8 cellular contexts compared by ENCODE assay signal in genomic region chr6:109483744-109484075, GRCh38. TPM values are rescaled to one million over a fixed set of nuclear protein-coding genes. Genes with fewer than 3 reads are reported as not detected.
A peak's percentile ranks its signal among the peaks of the same experiment; 100 is the strongest.
DNase-seq lines count a peak whose midpoint lies in the region; ATAC-seq, FAIRE-seq and TF ChIP-seq lines count a peak whose summit lies in the region.

No MANE protein-coding gene starts in this region.

- H3K36me3 ChIP-seq in CD4-positive, alpha-beta memory T cell (ENCODE audit: insufficient read depth, low read length), result peaks cover 5% of the 10 kb centered on the region
- H3K36me3 ChIP-seq in muscle layer of colon (ENCODE audit: insufficient read depth, low read length), result peaks cover 16% of the 10 kb centered on the region

- POLR2A ChIA-PET in CD4-positive, alpha-beta memory T cell (lab: Charles Lee; ENCODE audit: partially characterized antibody), result interaction anchor here (1.6 to 9.3 kb wide), 4 partner anchors 27 to 207 kb away, joined by 7 to 132 read pairs (median 77); partner anchors contain the start of genes AK9, CD164, FIG4 and MICAL1

- H3K27me3 Mint-ChIP-seq in CD4-positive, alpha-beta memory T cell, result no peaks in the 10 kb centered on the region

- H3K9ac ChIP-seq in muscle layer of colon (ENCODE audit: low read length), result no peak overlapping the region

- in situ Hi-C loops in astrocyte of the spinal cord (cut with HindIII; ENCODE audit: low sequenced_read_pairs), result no loop called here

- peaks cover 0 to 1% (median 0%) of the 10 kb centered on the region in 8 donors for H3K9me3 Mint-ChIP-seq in CD4-positive, alpha-beta memory T cell

- H3K36me3 Mint-ChIP-seq in CD4-positive, alpha-beta memory T cell, result peaks cover 25 to 31% of the 10 kb centered on the region in 2 donors

- H3K4me3 ChIP-seq in CD4-positive, alpha-beta memory T cell (ENCODE audit: low read length in 2 of 2), result peak overlapping the region in 1 of 2 donors; percentile 41
- H3K4me3 ChIP-seq in astrocyte of the spinal cord (ENCODE audit: low read depth, low read length) (peak overlapping the region; percentile 47), muscle layer of colon (ENCODE audit: low read depth in 1 of 2, low read length in 2 of 2) (peak overlapping the region; percentile 36 to 58)

- TF ChIP-seq CTCF in astrocyte of the spinal cord (IDR thresholded peaks at IDR 0.05; ENCODE audit: low read depth, low read length), result no peak

- H3K4me1 Mint-ChIP-seq in CD4-positive, alpha-beta memory T cell, result peaks cover 35 to 48% (median 41%) of the 10 kb centered on the region in 4 donors

- no peak for FAIRE-seq in GM12891 (lab: Jason Lieb, UNC)
- no peak for FAIRE-seq in GM12892 (lab: Jason Lieb, UNC)

- peaks cover 40% of the 10 kb centered on the region for H3K4me1 ChIP-seq in CD4-positive, alpha-beta memory T cell (ENCODE audit: insufficient read depth, low read length)
- H3K4me1 ChIP-seq in muscle layer of colon (ENCODE audit: insufficient read depth, low read length), result peaks cover 31% of the 10 kb centered on the region

- peak overlapping the region; percentile 89 to 97 (median 95) for H3K27ac Mint-ChIP-seq in CD4-positive, alpha-beta memory T cell

- peak overlapping the region; percentile 79 to 92 (median 84) for H3K4me3 Mint-ChIP-seq in CD4-positive, alpha-beta memory T cell

- DNase-seq in CD4-positive, alpha-beta memory T cell, result no peak
- DNase-seq in astrocyte of the spinal cord (ENCODE audit: low read depth, low spot score) (no peak), GM12891 (ENCODE audit: insufficient read length, low spot score) (no peak), RPMI8226 (no peak), GM12892 (ENCODE audit: insufficient read length) (no peak), HCEC 1CT (no peak)

- H3K27ac ChIP-seq in CD4-positive, alpha-beta memory T cell (ENCODE audit: low read depth, low read length), result peak overlapping the region; percentile 69
- no peak overlapping the region for H3K27ac ChIP-seq in muscle layer of colon (ENCODE audit: low read depth, low read length)

- no peaks in the 10 kb centered on the region for H3K9me3 ChIP-seq in CD4-positive, alpha-beta memory T cell (ENCODE audit: control insufficient read depth in 1 of 2, low read length in 2 of 2)
- H3K9me3 ChIP-seq in muscle layer of colon (ENCODE audit: low read length), result no peaks in the 10 kb centered on the region

- intact Hi-C loops in CD4-positive, alpha-beta memory T cell (cut with micrococcal nuclease), result loop anchor here (1.0 to 10.0 kb wide), 13 partner anchors 15 to 1526 kb away; partner anchors contain the start of genes AK9, CD164, CDC40 and CEP57L1

- TF ChIP-seq POLR2A in GM12891 (IDR thresholded peaks at IDR 0.05; ENCODE audit: low read depth, low read length) (no peak), GM12892 (IDR thresholded peaks at IDR 0.05; ENCODE audit: low read depth, low read length) (no peak)

- CTCF ChIA-PET in CD4-positive, alpha-beta memory T cell (lab: Charles Lee; ENCODE audit: partially characterized antibody), result interaction anchor here (0.9 to 2.9 kb wide), 5 partner anchors 13 to 297 kb away, joined by 3 to 15 read pairs (median 4); partner anchors contain the start of genes PPIL6 and SMPD2

- ATAC-seq in HG02981 (IDR thresholded peaks at IDR 0.05; ENCODE audit: unreplicated experiment), result peak; percentile 2

- no peaks in the 10 kb centered on the region for H3K27me3 ChIP-seq in CD4-positive, alpha-beta memory T cell (ENCODE audit: insufficient read depth, low read length)
- H3K27me3 ChIP-seq in muscle layer of colon (ENCODE audit: control insufficient read depth in 1 of 2, insufficient read depth in 2 of 2, low read length in 2 of 2), result no peaks in the 10 kb centered on the region

TF ChIP-seq in GM12891, 5 proteins besides CTCF, POLR2A, EP300 and RAD21:
- TF ChIP-seq POU2F2 (IDR thresholded peaks at IDR 0.05; ENCODE audit: low read depth, low read length) (no peak), POLR2AphosphoS5 (IDR thresholded peaks at IDR 0.05; ENCODE audit: low read depth, low read length) (no peak), TAF1 (IDR thresholded peaks at IDR 0.05; ENCODE audit: low read depth, low read length) (no peak), PAX5 (IDR thresholded peaks at IDR 0.05; ENCODE audit: insufficient read depth, low read length, severe bottlenecking) (no peak), SPI1 (IDR thresholded peaks at IDR 0.05; ENCODE audit: low read depth, low read length) (no peak)

RNA-seq across cellular contexts. Expression of gene ZBTB24, which starts 0.7 kb away (rescaled TPM):
- 10 to 100 TPM; 27.2 to 28.4 TPM for total RNA-seq in CD4-positive, alpha-beta memory T cell
- 10 to 100 TPM in 1 of 2 donors, 1 to 10 TPM in 1; 8.5 to 11.5 TPM for polyA plus RNA-seq in CD4-positive, alpha-beta memory T cell
- 5.2 TPM for polyA plus RNA-seq in GM12891 (2012; ENCODE audit: low read depth, missing spikeins)
- polyA plus RNA-seq in GM12892 (2012; ENCODE audit: missing spikeins), result 6.3 TPM

RNA-seq across cellular contexts. Expression of gene MICAL1, which starts 28.1 kb away (rescaled TPM):
- 10 to 100 TPM; 76.5 to 79.3 TPM for total RNA-seq in CD4-positive, alpha-beta memory T cell
- polyA plus RNA-seq in CD4-positive, alpha-beta memory T cell, result 10 to 100 TPM in 1 of 2 donors, 1 to 10 TPM in 1; 9.0 to 23.5 TPM
- 39.9 TPM for polyA plus RNA-seq in GM12891 (2012; ENCODE audit: low read depth, missing spikeins)
- polyA plus RNA-seq in GM12892 (2012; ENCODE audit: missing spikeins), result 48.3 TPM

RNA-seq across cellular contexts. Expression of gene SMPD2, which starts 43.2 kb away (rescaled TPM):
- 10 to 100 TPM; 21.7 to 23.6 TPM for total RNA-seq in CD4-positive, alpha-beta memory T cell
- polyA plus RNA-seq in CD4-positive, alpha-beta memory T cell, result 10 to 100 TPM in 1 of 2 donors, 1 to 10 TPM in 1; 8.2 to 15.8 TPM
- 7.4 TPM for polyA plus RNA-seq in GM12891 (2012; ENCODE audit: low read depth, missing spikeins)
- polyA plus RNA-seq in GM12892 (2012; ENCODE audit: missing spikeins), result 9.8 TPM

RNA-seq across cellular contexts. Expression of gene PPIL6, which starts 43.3 kb away (rescaled TPM):
- under 1 TPM; 0.39 to 0.52 TPM for total RNA-seq in CD4-positive, alpha-beta memory T cell
- polyA plus RNA-seq in CD4-positive, alpha-beta memory T cell, result under 1 TPM; 0.33 to 0.35 TPM
- 0.21 TPM for polyA plus RNA-seq in GM12891 (2012; ENCODE audit: low read depth, missing spikeins)
- not detected for polyA plus RNA-seq in GM12892 (2012; ENCODE audit: missing spikeins)
